In the genomic region with DNA sequence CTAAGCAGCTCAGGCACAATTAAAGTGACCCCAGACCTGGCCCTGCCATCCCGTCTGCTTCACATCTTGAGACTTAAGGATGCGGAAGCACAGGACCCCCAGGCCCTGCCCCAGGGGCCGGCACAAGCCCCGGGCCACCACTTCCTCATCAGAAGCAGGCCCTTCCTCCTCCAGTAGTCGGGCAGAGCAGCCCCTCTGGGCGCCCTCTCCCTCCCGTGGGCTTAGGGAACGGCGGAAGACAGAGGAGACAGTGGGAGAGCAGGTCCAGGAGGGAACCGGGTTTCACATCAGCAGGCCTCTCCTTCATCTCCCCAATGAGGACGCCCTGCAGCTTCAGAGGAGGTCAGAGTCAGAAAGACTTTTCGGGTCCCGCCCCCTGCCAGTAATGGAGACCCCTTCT, we compare ENCODE assay signal across 31 cellular contexts.
"Had no signal": no experiment of that assay in that cellular context is flagged by ENCODE, and none has a peak within 500 bp of the region (broad histone marks: within the 10 kb centered on the region; RNA-seq: fewer than 3 reads in every experiment).

No MANE protein-coding gene starts in this region.

- H3K4me3 ChIP-seq: coronary artery, dorsolateral prefrontal cortex had no signal

- DNase-seq: activated B cell treated with CpG ODN at 0.5 μM for 24 hours; activated CD4-positive, alpha-beta T cell treated with anti-CD3 and anti-CD28 coated beads for 48 hours; activated CD4-positive, alpha-beta T cell treated with anti-CD3 and anti-CD28 coated beads, Interleukin-2, amount 50 U/mL, for 1 hour; activated CD4-positive, alpha-beta T cell treated with anti-CD3 and anti-CD28 coated beads, Interleukin-2, amount 50 U/mL, for 48 hours; activated CD8-positive, alpha-beta memory T cell treated with anti-CD3 and anti-CD28 coated beads for 24 hours; activated CD8-positive, alpha-beta T cell treated with anti-CD3 and anti-CD28 coated beads for 36 hours; activated effector memory CD4-positive, alpha-beta T cell treated with Interleukin-2 at 50 U/mL for 16 hours; activated gamma-delta T cell treated with Interleukin-2 at 50 U/mL for 16 hours; activated naive CD4-positive, alpha-beta T cell treated with anti-CD3 and anti-CD28 coated beads, Interleukin-2, amount 50 U/mL, for 16 hours; activated naive CD4-positive, alpha-beta T cell treated with Interleukin-2 at 50 U/mL for 16 hours; activated T-cell treated with anti-CD3 and anti-CD28 coated beads, Interleukin-2, amount 50 U/mL, for 4 hours; amniotic stem cell; anterior cingulate cortex; brain microvascular endothelial cell; central memory CD4-positive, alpha-beta T cell; cerebellar nuclear complex; dorsolateral prefrontal cortex; effector memory CD4-positive, alpha-beta T cell; endodermal cell; foreskin fibroblast; T-helper 1 cell; T-helper 17 cell; T1000; WERI-Rb-1 had no signal

- H3K4me1 Mint-ChIP-seq: activated B cell treated with CpG ODN at 0.5 μM for 24 hours; activated T-helper 17 cell treated with anti-CD3 and anti-CD28 coated beads, Interleukin-2, amount 50 U/mL, for 72 hours; endodermal cell had no signal

- ATAC-seq: activated CD4-positive, CD25-positive, alpha-beta regulatory T cell treated with anti-CD3 and anti-CD28 coated beads, Interleukin-2, amount 50 U/mL, for 24 hours; activated CD8-positive, alpha-beta T cell treated with anti-CD3 and anti-CD28 coated beads for 36 hours; activated T-cell treated with anti-CD3 and anti-CD28 coated beads, Interleukin-2, amount 50 U/mL, for 4 hours; activated T-helper 17 cell treated with anti-CD3 and anti-CD28 coated beads, Interleukin-2, amount 50 U/mL, for 72 hours; esophagus mucosa; T-helper 17 cell had no signal

- H3K4me3 Mint-ChIP-seq: activated B cell treated with CpG ODN at 0.5 μM for 24 hours; activated CD8-positive, alpha-beta T cell treated with anti-CD3 and anti-CD28 coated beads for 36 hours; activated naive CD8-positive, alpha-beta T cell; activated T-cell treated with anti-CD3 and anti-CD28 coated beads, Interleukin-2, amount 50 U/mL, for 4 hours; activated T-helper 17 cell treated with anti-CD3 and anti-CD28 coated beads, Interleukin-2, amount 50 U/mL, for 72 hours; dendritic cell treated with granulocyte-macrophage colony-stimulating factor and Interleukin-4, amounts not matched to agents 40 ng/mL and 50 ng/mL, for 4 days; endodermal cell; T-helper 17 cell; T-helper 2 cell treated with Interferon-gamma antibody and Interleukin-4, amounts not matched to agents 5 μg/mL and 100 μg/mL, for 36 hours had no signal

- H3K27ac ChIP-seq: brain microvascular endothelial cell, coronary artery, dorsolateral prefrontal cortex, WERI-Rb-1 had no signal

- H3K27me3 Mint-ChIP-seq: activated B cell treated with CpG ODN at 0.5 μM for 24 hours; activated CD8-positive, alpha-beta T cell treated with anti-CD3 and anti-CD28 coated beads for 36 hours; activated naive CD8-positive, alpha-beta T cell; activated T-helper 17 cell treated with anti-CD3 and anti-CD28 coated beads, Interleukin-2, amount 50 U/mL, for 72 hours; dendritic cell treated with granulocyte-macrophage colony-stimulating factor and Interleukin-4, amounts not matched to agents 40 ng/mL and 50 ng/mL, for 4 days; T-helper 17 cell had no signal

- H3K27me3 ChIP-seq: brain microvascular endothelial cell, dorsolateral prefrontal cortex had no signal

- H3K27ac Mint-ChIP-seq: activated B cell treated with CpG ODN at 0.5 μM for 24 hours; activated CD8-positive, alpha-beta T cell treated with anti-CD3 and anti-CD28 coated beads for 36 hours; activated naive CD8-positive, alpha-beta T cell; activated T-helper 17 cell treated with anti-CD3 and anti-CD28 coated beads, Interleukin-2, amount 50 U/mL, for 72 hours; dendritic cell treated with granulocyte-macrophage colony-stimulating factor and Interleukin-4, amounts not matched to agents 40 ng/mL and 50 ng/mL, for 4 days; endodermal cell; T-helper 17 cell; T-helper 2 cell treated with Interferon-gamma antibody and Interleukin-4, amounts not matched to agents 5 μg/mL and 100 μg/mL, for 36 hours had no signal

- H3K9me3 Mint-ChIP-seq: activated B cell treated with CpG ODN at 0.5 μM for 24 hours; activated CD8-positive, alpha-beta T cell treated with anti-CD3 and anti-CD28 coated beads for 36 hours; activated T-cell treated with anti-CD3 and anti-CD28 coated beads, Interleukin-2, amount 50 U/mL, for 4 hours; activated T-helper 17 cell treated with anti-CD3 and anti-CD28 coated beads, Interleukin-2, amount 50 U/mL, for 72 hours; dendritic cell treated with granulocyte-macrophage colony-stimulating factor and Interleukin-4, amounts not matched to agents 40 ng/mL and 50 ng/mL, for 4 days; endodermal cell; T-helper 2 cell treated with Interferon-gamma antibody and Interleukin-4, amounts not matched to agents 5 μg/mL and 100 μg/mL, for 36 hours had no signal
